11 cellular contexts compared by ENCODE assay signal in the genomic region with DNA sequence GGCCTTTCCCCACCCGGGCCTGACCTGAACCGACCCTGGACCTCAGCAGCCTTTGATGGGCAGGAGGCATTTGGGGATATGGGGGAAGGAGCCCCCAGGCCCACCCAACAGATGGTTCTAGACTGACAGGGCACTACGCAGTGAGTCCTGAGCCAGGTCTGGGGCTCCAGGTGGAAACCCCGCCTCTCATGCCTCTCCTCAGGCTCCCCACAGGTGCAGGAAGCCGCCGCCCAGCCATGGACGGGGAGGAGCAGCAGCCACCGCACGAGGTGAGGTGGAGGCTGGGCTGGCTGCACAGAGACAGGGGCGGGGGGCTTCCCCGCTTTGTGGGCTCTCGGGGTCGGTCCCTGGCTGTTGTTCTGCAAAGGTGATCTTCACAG. TPM values are rescaled to one million over a fixed set of nuclear protein-coding genes. Genes with fewer than 3 reads are reported as not detected.
A peak's percentile ranks its signal among the peaks of the same experiment; 100 is the strongest.
DNase-seq lines count a peak whose midpoint lies in the region; ATAC-seq and TF ChIP-seq lines count a peak whose summit lies in the region.
"Had no signal": no experiment of that assay in that cellular context is flagged by ENCODE, and none has a peak within 500 bp of the region (broad histone marks: within the 10 kb centered on the region; RNA-seq: fewer than 3 reads in every experiment).

No MANE protein-coding gene starts in this region.

- no peak overlapping the region for H2BK5ac ChIP-seq in neuronal stem cell (ENCODE audit: low read length)

- H3K27ac ChIP-seq in neuronal stem cell (replicated peaks; ENCODE audit: low read length): no peak overlapping the region

- no peak for ATAC-seq in HG02571 (IDR thresholded peaks at IDR 0.05; ENCODE audit: unreplicated experiment)

- no peak overlapping the region for H2BK120ac ChIP-seq in neuronal stem cell (ENCODE audit: low read depth, low read length)

- no peak overlapping the region for H2BK12ac ChIP-seq in neuronal stem cell (ENCODE audit: low read length)

- H3K4me1 ChIP-seq in neuronal stem cell (ENCODE audit: control insufficient read depth in 2 of 2, insufficient read depth in 1 of 2, low read depth in 1 of 2, low read length in 2 of 2): peaks cover 0 to 4% of the 10 kb centered on the region in 2 donors

- peak overlapping the region; percentile 30 for H4K8ac ChIP-seq in neuronal stem cell (ENCODE audit: low read depth, low read length)

- peaks cover 0 to 2% of the 10 kb centered on the region in 2 donors for H3K9me3 ChIP-seq in neuronal stem cell (replicated peaks in 1 of 2; ENCODE audit: control insufficient read depth in 2 of 2, insufficient read depth in 1 of 2, low read depth in 1 of 2, low read length in 2 of 2)

- H2AFZ ChIP-seq in neuronal stem cell (ENCODE audit: low read length): no peak overlapping the region

- no peak overlapping the region for H3K18ac ChIP-seq in neuronal stem cell (ENCODE audit: low read length)

- H3K9ac ChIP-seq in neuronal stem cell (ENCODE audit: low read depth, low read length, poor library complexity): no peak overlapping the region

- TF ChIP-seq CTCF in GM12865 (IDR thresholded peaks at IDR 0.05; ENCODE audit: insufficient read depth, low read depth, low read length, missing control alignments): no peak

- no peak overlapping the region for H4K91ac ChIP-seq in neuronal stem cell (ENCODE audit: low read depth, low read length, poor library complexity)

- H2BK15ac ChIP-seq in neuronal stem cell (ENCODE audit: low read length): no peak overlapping the region

- peaks cover 27% of the 10 kb centered on the region for H3K4me1 Mint-ChIP-seq in T-helper 1 cell treated with Interleukin-12 subunit alpha and Interleukin-12 subunit beta and Interleukin-4 antibody, amounts not matched to agents 30 μg/mL and 1 μg/mL, for 36 hours (ENCODE audit: low read depth)
- H3K4me1 Mint-ChIP-seq in activated naive CD4-positive, alpha-beta T cell treated with anti-CD3 and anti-CD28 coated beads, Interleukin-2, amount 50 U/mL, for 24 hours: peaks cover 37% of the 10 kb centered on the region

- H3K79me1 ChIP-seq in neuronal stem cell (ENCODE audit: low read depth, low read length): peaks cover 14% of the 10 kb centered on the region

- H3K9me3 Mint-ChIP-seq in T-helper 1 cell treated with Interleukin-12 subunit alpha and Interleukin-12 subunit beta and Interleukin-4 antibody, amounts not matched to agents 30 μg/mL and 1 μg/mL, for 36 hours: no peaks in the 10 kb centered on the region
- no peaks in the 10 kb centered on the region for H3K9me3 Mint-ChIP-seq in activated naive CD4-positive, alpha-beta T cell treated with anti-CD3 and anti-CD28 coated beads, Interleukin-2, amount 50 U/mL, for 24 hours

- no CpG with 5 or more reads among the region's 13 CpGs for WGBS in neuronal stem cell (ENCODE audit: extremely low coverage in 2 of 2, insufficient read length in 2 of 2, insufficient replicate concordance in 1 of 2), 2 donors

- no peak overlapping the region for H3K4ac ChIP-seq in neuronal stem cell (ENCODE audit: low read length)

- peak overlapping the region; percentile 89 for H3K23ac ChIP-seq in neuronal stem cell (ENCODE audit: low read depth, low read length, poor library complexity)

- H3K14ac ChIP-seq in neuronal stem cell (ENCODE audit: low read length): peak overlapping the region; percentile 38

- H3K27me3 Mint-ChIP-seq in T-helper 1 cell treated with Interleukin-12 subunit alpha and Interleukin-12 subunit beta and Interleukin-4 antibody, amounts not matched to agents 30 μg/mL and 1 μg/mL, for 36 hours (ENCODE audit: low read depth): no peaks in the 10 kb centered on the region
- no peaks in the 10 kb centered on the region for H3K27me3 Mint-ChIP-seq in activated naive CD4-positive, alpha-beta T cell treated with anti-CD3 and anti-CD28 coated beads, Interleukin-2, amount 50 U/mL, for 24 hours

- peak overlapping the region; percentile 73 for H3K4me3 ChIP-seq in GM12865 (ENCODE audit: low read depth, low read length)
- no peak overlapping the region for H3K4me3 ChIP-seq in neuronal stem cell (ENCODE audit: low read length in 2 of 2)

- no peak overlapping the region for H3K4me2 ChIP-seq in neuronal stem cell (ENCODE audit: insufficient read depth, low read length, poor library complexity, severe bottlenecking)

- peak overlapping the region; percentile 97 for H3K27ac Mint-ChIP-seq in T-helper 1 cell treated with Interleukin-12 subunit alpha and Interleukin-12 subunit beta and Interleukin-4 antibody, amounts not matched to agents 30 μg/mL and 1 μg/mL, for 36 hours
- peak overlapping the region; percentile 97 for H3K27ac Mint-ChIP-seq in activated naive CD4-positive, alpha-beta T cell treated with anti-CD3 and anti-CD28 coated beads, Interleukin-2, amount 50 U/mL, for 24 hours

- H3K27me3 ChIP-seq in neuronal stem cell (ENCODE audit: control insufficient read depth in 3 of 3, insufficient read depth in 3 of 3, low read depth in 1 of 3, low read length in 3 of 3): no peaks in the 10 kb centered on the region

- DNase-seq in GM12865 (ENCODE audit: low read depth) (peak; percentile 45), neuronal stem cell (ENCODE audit: low spot score) (no peak), RPMI8226 (no peak), SW480 (ENCODE audit: low spot score) (no peak), OCI-M2 (lab: John Stamatoyannopoulos, UW; ENCODE audit: unreplicated experiment) (no peak)
- DNase-seq: DMS153, H7, NCI-H1092 had no signal

- H2AK5ac ChIP-seq in neuronal stem cell (ENCODE audit: low read depth, low read length): peak overlapping the region; percentile 46

- H3K36me3 Mint-ChIP-seq in T-helper 1 cell treated with Interleukin-12 subunit alpha and Interleukin-12 subunit beta and Interleukin-4 antibody, amounts not matched to agents 30 μg/mL and 1 μg/mL, for 36 hours (ENCODE audit: low read depth): peaks cover 8% of the 10 kb centered on the region
- H3K36me3 Mint-ChIP-seq in activated naive CD4-positive, alpha-beta T cell treated with anti-CD3 and anti-CD28 coated beads, Interleukin-2, amount 50 U/mL, for 24 hours: no peaks in the 10 kb centered on the region

- H3K36me3 ChIP-seq in neuronal stem cell (replicated peaks in 1 of 2; ENCODE audit: control insufficient read depth in 2 of 2, insufficient read depth in 2 of 2, low read length in 2 of 2): peaks cover 17 to 36% of the 10 kb centered on the region in 2 donors

- H3K4me3 Mint-ChIP-seq in T-helper 1 cell treated with Interleukin-12 subunit alpha and Interleukin-12 subunit beta and Interleukin-4 antibody, amounts not matched to agents 30 μg/mL and 1 μg/mL, for 36 hours: no peak overlapping the region
- peak overlapping the region; percentile 88 for H3K4me3 Mint-ChIP-seq in activated naive CD4-positive, alpha-beta T cell treated with anti-CD3 and anti-CD28 coated beads, Interleukin-2, amount 50 U/mL, for 24 hours

RNA-seq across cellular contexts. Expression of a gene that starts 7.1 kb away (rescaled TPM):
- 34.5 TPM for polyA plus RNA-seq in neuronal stem cell (2013, experiment 1 of 2)
- 33.8 TPM for polyA plus RNA-seq in neuronal stem cell (2013, experiment 2 of 2)

RNA-seq across cellular contexts. Expression of a gene that starts 8.0 kb away (rescaled TPM):
- polyA plus RNA-seq in neuronal stem cell (2013, experiment 1 of 2): 11.5 TPM
- polyA plus RNA-seq in neuronal stem cell (2013, experiment 2 of 2): 11.4 TPM

RNA-seq across cellular contexts. Expression of a gene that starts 22.3 kb away (rescaled TPM):
- polyA plus RNA-seq in neuronal stem cell (2013, experiment 1 of 2): 3.0 TPM
- polyA plus RNA-seq in neuronal stem cell (2013, experiment 2 of 2): 3.1 TPM

RNA-seq across cellular contexts. Expression of a gene that starts 52.0 kb away (rescaled TPM):
- 12.1 TPM for polyA plus RNA-seq in neuronal stem cell (2013, experiment 1 of 2)
- 12.1 TPM for polyA plus RNA-seq in neuronal stem cell (2013, experiment 2 of 2)

RNA-seq across cellular contexts. Expression of a gene that starts 58.2 kb away (rescaled TPM):
- 20.1 TPM for polyA plus RNA-seq in neuronal stem cell (2013, experiment 1 of 2)
- 18.8 TPM for polyA plus RNA-seq in neuronal stem cell (2013, experiment 2 of 2)
